In the genomic region with DNA sequence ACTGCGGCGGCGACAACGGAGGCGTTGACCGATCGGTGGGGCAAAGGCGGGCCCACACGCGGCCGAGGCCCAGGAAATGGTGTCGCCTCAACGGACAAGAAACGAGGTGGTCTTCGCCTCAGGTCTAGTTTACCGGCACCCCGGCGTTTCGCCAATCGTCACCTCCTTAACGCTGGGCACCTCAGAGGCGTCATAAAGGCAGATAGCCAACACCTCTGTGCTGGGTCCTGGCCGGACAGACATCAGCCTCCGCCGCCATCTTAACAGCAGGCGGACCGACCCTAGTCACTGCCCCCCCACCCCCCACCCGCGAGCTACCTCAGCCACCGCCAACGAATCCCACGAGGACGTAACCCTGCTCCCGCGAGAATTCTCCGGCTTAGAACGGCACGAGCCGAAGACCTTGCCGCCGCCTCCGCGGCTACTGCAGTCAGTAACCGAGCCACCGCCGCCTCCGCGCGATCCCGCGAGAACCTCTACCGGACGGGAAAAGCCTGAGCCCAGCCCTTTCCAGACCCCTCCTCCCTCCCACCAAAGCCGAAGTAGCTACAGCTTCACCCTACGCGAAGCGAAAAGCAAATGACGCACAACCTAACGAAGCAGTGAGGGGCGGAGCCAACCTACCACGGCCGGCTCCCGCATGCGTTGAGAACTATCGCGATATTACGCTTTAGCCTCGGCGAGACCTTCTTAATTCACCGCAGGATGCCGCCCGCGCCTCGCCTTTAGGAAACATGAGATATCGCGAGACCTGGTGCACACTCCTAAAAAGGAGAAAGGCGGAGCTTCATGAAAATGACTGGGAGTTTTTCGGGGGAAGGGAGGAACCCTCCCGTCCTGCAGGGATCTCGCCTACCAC, we compare ENCODE assay signal across 8 cellular contexts. TPM values are rescaled to one million over a fixed set of nuclear protein-coding genes. Genes with fewer than 3 reads are reported as not detected.
DNase-seq lines count a peak whose midpoint lies in the region; ATAC-seq and TF ChIP-seq lines count a peak whose summit lies in the region.

No MANE protein-coding gene starts in this region.

- no peak overlapping the region for H4K8ac ChIP-seq in H9 (replicated peaks; ENCODE audit: insufficient read length, low read depth, low read length)

- no peak overlapping the region for H3K56ac ChIP-seq in H9 (ENCODE audit: insufficient read length, low read depth, low read length)

- H4K91ac ChIP-seq in H9 (ENCODE audit: insufficient read length, low read depth, low read length), result no peak overlapping the region

- TF ChIP-seq CTCF in H9 (conservative IDR thresholded peaks at IDR 0.05) (no peak), fibroblast of the aortic adventitia (IDR thresholded peaks at IDR 0.05; ENCODE audit: insufficient read depth, low read length) (no peak)

- H3K18ac ChIP-seq in H9 (ENCODE audit: insufficient read length, low read depth, low read length), result peak overlapping the region; percentile 88

- H3K27ac Mint-ChIP-seq in H9, result peak overlapping the region; percentile 98 to 99 (median 99)
- peak overlapping the region; percentile 86 to 93 for H3K27ac Mint-ChIP-seq in natural killer cell treated with Interleukin-12 subunit alpha and Interleukin-12 subunit beta and Interleukin-15 and Interleukin-18, amount 100 ng/mL, for 72 hours

- no peak overlapping the region for H2BK120ac ChIP-seq in H9 (ENCODE audit: low read depth, low read length, poor library complexity, severe bottlenecking)

- H2BK20ac ChIP-seq in H9 (ENCODE audit: low read depth, low read length, poor library complexity, severe bottlenecking), result no peak overlapping the region

- peaks cover 66 to 69% of the 10 kb centered on the region in 2 experiments for H3K9me3 Mint-ChIP-seq in H9
- no peaks in the 10 kb centered on the region for H3K9me3 Mint-ChIP-seq in natural killer cell treated with Interleukin-12 subunit alpha and Interleukin-12 subunit beta and Interleukin-15 and Interleukin-18, amount 100 ng/mL, for 72 hours

- no peaks in the 10 kb centered on the region for H4K20me1 ChIP-seq in H9 (ENCODE audit: control insufficient read depth, insufficient read depth, insufficient read length)

- no CpG with 5 or more reads among the region's 80 CpGs for WGBS in H9 (ENCODE audit: extremely low coverage, insufficient read length, low lambda C conversion rate)

- no peaks in the 10 kb centered on the region for H3K27me3 ChIP-seq in H9 (ENCODE audit: insufficient read depth, low read length)

- H3K4me3 Mint-ChIP-seq in H9, result peak overlapping the region; percentile 91 to 94
- H3K4me3 Mint-ChIP-seq in natural killer cell treated with Interleukin-12 subunit alpha and Interleukin-12 subunit beta and Interleukin-15 and Interleukin-18, amount 100 ng/mL, for 72 hours, result peak overlapping the region; percentile 98

- no peak overlapping the region for H3K4ac ChIP-seq in H9 (ENCODE audit: low read depth, low read length)

- peak; percentile 48 for TF ChIP-seq POLR2A in Raji (IDR thresholded peaks at IDR 0.05; ENCODE audit: insufficient read depth, low read depth, low read length)

- H3K27me3 Mint-ChIP-seq in H9 (ENCODE audit: low read depth), result 0 out of 2 replicates have a peak, but pooled peaks cover 1% of the 10 kb centered on the region
- H3K27me3 Mint-ChIP-seq in natural killer cell treated with Interleukin-12 subunit alpha and Interleukin-12 subunit beta and Interleukin-15 and Interleukin-18, amount 100 ng/mL, for 72 hours, result peaks cover 0 to 9% of the 10 kb centered on the region in 2 donors

- peak overlapping the region; percentile 79 for H3K14ac ChIP-seq in H9 (ENCODE audit: insufficient read depth, low read length)

- peak; percentile 80 to 88 for ATAC-seq in natural killer cell treated with Interleukin-12 subunit alpha and Interleukin-12 subunit beta and Interleukin-15 and Interleukin-18, amount 100 ng/mL, for 72 hours

- DNase-seq in ELF-1 (ENCODE audit: low read depth, low spot score) (peak; percentile 100), H9 (peak; percentile 95), M059J (ENCODE audit: low read depth) (peak; percentile 99), fibroblast of the aortic adventitia (ENCODE audit: low read depth) (peak; percentile 99)
- DNase-seq in activated effector memory CD4-positive, alpha-beta T cell treated with anti-CD3 and anti-CD28 coated beads, Interleukin-2, amount 50 U/mL, for 16 hours, result peak; percentile 95
- peak; percentile 94 for DNase-seq in natural killer cell treated with Interleukin-12 subunit alpha and Interleukin-12 subunit beta and Interleukin-15 and Interleukin-18, amount 100 ng/mL, for 72 hours (ENCODE audit: low spot score)
- peak; percentile 95 for DNase-seq in stimulated activated naive CD4-positive, alpha-beta T cell treated with Interleukin-2 at 50 U/mL for 16 hours (lab: John Stamatoyannopoulos, UW)

- no peak overlapping the region for H2BK12ac ChIP-seq in H9 (ENCODE audit: insufficient read length, low read depth, low read length)

- H3K23ac ChIP-seq in H9 (ENCODE audit: insufficient read length, low read depth, low read length), result no peak overlapping the region

- peaks cover 6% of the 10 kb centered on the region for H3K23me2 ChIP-seq in H9 (ENCODE audit: insufficient read length, low read depth, low read length, poor library complexity, severe bottlenecking)

- H2AK5ac ChIP-seq in H9 (ENCODE audit: insufficient read length, low read length), result no peak overlapping the region

- peak overlapping the region; percentile 78 for H3K4me3 ChIP-seq in fibroblast of the aortic adventitia (ENCODE audit: low read depth, low read length)

- H3K4me1 Mint-ChIP-seq in H9, result peaks cover 5 to 14% of the 10 kb centered on the region in 2 experiments; a peak in 3 of 4 replicates
- H3K4me1 Mint-ChIP-seq in natural killer cell treated with Interleukin-12 subunit alpha and Interleukin-12 subunit beta and Interleukin-15 and Interleukin-18, amount 100 ng/mL, for 72 hours (ENCODE audit: low read depth in 2 of 2), result peaks cover 28 to 34% of the 10 kb centered on the region in 2 donors

- peak overlapping the region; percentile 85 for H3K4me2 ChIP-seq in H9 (ENCODE audit: insufficient read depth, insufficient read length, low read length)

- H3K4me1 ChIP-seq in H9 (ENCODE audit: insufficient read depth, low read length), result no peaks in the 10 kb centered on the region

- peaks cover 4% of the 10 kb centered on the region for H3K9me3 ChIP-seq in H9 (ENCODE audit: control insufficient read depth, low read depth, low read length)

- H2AFZ ChIP-seq in H9 (ENCODE audit: low read length), result no peak overlapping the region

- peak overlapping the region; percentile 90 for H3K9ac ChIP-seq in H9 (ENCODE audit: extremely low read depth, insufficient read length, low read length)

- H3K79me1 ChIP-seq in H9 (ENCODE audit: insufficient read depth, low read depth, low read length, poor library complexity, severe bottlenecking), result no peaks in the 10 kb centered on the region

- H3T11ph ChIP-seq in H9 (ENCODE audit: low read length), result no peak overlapping the region

- H3K36me3 Mint-ChIP-seq in H9 (ENCODE audit: insufficient read depth in 1 of 3, low read depth in 3 of 3), result peaks cover 31 to 39% (median 33%) of the 10 kb centered on the region in 3 experiments
- H3K36me3 Mint-ChIP-seq in natural killer cell treated with Interleukin-12 subunit alpha and Interleukin-12 subunit beta and Interleukin-15 and Interleukin-18, amount 100 ng/mL, for 72 hours, result peaks cover 35% of the 10 kb centered on the region

- peak overlapping the region; percentile 32 for H3K27ac ChIP-seq in H9 (ENCODE audit: insufficient read length, low read depth, low read length)

- H2BK5ac ChIP-seq in H9 (ENCODE audit: insufficient read length, low read length), result peak overlapping the region; percentile 21

- H2BK15ac ChIP-seq in H9 (ENCODE audit: low read depth, low read length), result no peak overlapping the region

- H3K79me2 ChIP-seq in H9 (ENCODE audit: insufficient read depth, low read length), result peaks cover 17% of the 10 kb centered on the region; the same call in 1 of the 2 replicates

- no peak overlapping the region for H4K5ac ChIP-seq in H9 (ENCODE audit: insufficient read length, low read depth, low read length)

RNA-seq across cellular contexts. Expression of gene HUWE1, which starts 2.7 kb away (rescaled TPM):
- 206 and 230 TPM in 2 replicates for total RNA-seq in H9 (2021)
- total RNA-seq in M059J (2014; rRNA removed; shearing (Covaris generic)), result 62.5 and 124 TPM in 2 replicates
- total RNA-seq in fibroblast of the aortic adventitia (ENCODE audit: low replicate concordance), result 90.0 and 167 TPM in 2 replicates
- total RNA-seq in natural killer cell treated with Interleukin-12 subunit alpha and Interleukin-12 subunit beta and Interleukin-15 and Interleukin-18, amount 100 ng/mL, for 72 hours, result 100 to 1,000 TPM; 574 to 813 TPM

Comparison
In these comparisons a context has a peak if more than half of its experiments do, and no peak if none do; other contexts are left out.
1. Peak in every context shown above with its lines: DNase-seq, ATAC-seq, H3K4me3 ChIP-seq and H3K27ac ChIP-seq.